In the genomic region with DNA sequence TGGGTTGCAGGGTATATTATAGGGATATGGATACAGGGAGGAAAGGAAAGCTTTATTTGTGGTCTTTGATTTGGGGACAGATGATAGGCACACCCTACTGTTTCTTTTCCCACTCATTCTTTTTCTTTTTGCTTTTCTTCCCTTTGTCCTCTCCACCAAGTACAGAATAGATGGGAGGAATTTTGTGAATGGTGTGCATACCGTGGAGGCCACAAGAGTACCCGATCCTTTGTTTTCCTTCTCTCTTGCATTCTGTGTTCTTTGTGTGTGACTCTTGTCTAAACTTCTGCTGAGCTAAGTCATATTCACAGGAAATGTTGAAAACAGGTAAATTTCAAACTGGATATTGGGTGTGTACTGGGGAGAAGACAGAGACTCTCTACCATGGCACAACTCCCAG, we compare ENCODE assay signal across 27 cellular contexts.
"Had no signal": no experiment of that assay in that cellular context is flagged by ENCODE, and none has a peak within 500 bp of the region (broad histone marks: within the 10 kb centered on the region; RNA-seq: fewer than 3 reads in every experiment).

No MANE protein-coding gene starts in this region.

- H3K4me3 ChIP-seq: left ventricle myocardium inferior, lung, right atrium auricular region, right lobe of liver, smooth muscle cell, stomach, testis, thyroid gland, transverse colon, upper lobe of left lung, vagina had no signal

- H3K79me2 ChIP-seq: parathyroid adenoma had no signal

- H3K4me1 ChIP-seq: left ventricle myocardium inferior, parathyroid adenoma, right atrium auricular region, right lobe of liver, stomach, testis, thyroid gland, transverse colon, upper lobe of left lung, vagina had no signal

- H3K36me3 ChIP-seq: left ventricle myocardium inferior, neutrophil, right atrium auricular region, right lobe of liver, stomach, thyroid gland, transverse colon, upper lobe of left lung, vagina had no signal

- H3K9me3 Mint-ChIP-seq: naive B cell; nephron progenitor cell; stimulated activated naive B cell treated with anti-CD40 and anti-IgM and Interleukin-4, amounts not matched to agents 10 μg/mL and 1 μg/mL and 100 μg/mL, for 72 hours had no signal

- ATAC-seq: natural killer cell; right lobe of liver; stimulated activated naive B cell treated with anti-CD40 and anti-IgM and Interleukin-4, amounts not matched to agents 10 μg/mL and 1 μg/mL and 100 μg/mL, for 72 hours; stimulated activated naive CD8-positive, alpha-beta T cell treated with anti-CD3 and anti-CD28 coated beads, Interleukin-15, Interleukin-2, amounts not matched to agents 100 U/mL and 50 U/mL, for 24 hours had no signal

- H3K9me3 ChIP-seq: neutrophil, right lobe of liver, stomach, testis, thyroid gland, transverse colon, upper lobe of left lung, vagina had no signal

- H3K27ac Mint-ChIP-seq: mesothelial cell of epicardium; natural killer cell; nephron progenitor cell; progenitor cell of endocrine pancreas; stimulated activated naive B cell treated with anti-CD40 and anti-IgM and Interleukin-4, amounts not matched to agents 10 μg/mL and 1 μg/mL and 100 μg/mL, for 72 hours had no signal

- H3K27me3 Mint-ChIP-seq: naive B cell; progenitor cell of endocrine pancreas; stimulated activated naive B cell treated with anti-CD40 and anti-IgM and Interleukin-4, amounts not matched to agents 10 μg/mL and 1 μg/mL and 100 μg/mL, for 72 hours had no signal

- H3K27me3 ChIP-seq: neutrophil, right atrium auricular region, right lobe of liver, stomach, testis, thyroid gland, transverse colon, upper lobe of left lung, vagina had no signal

- H2AFZ ChIP-seq: parathyroid adenoma had no signal

- H3K9ac ChIP-seq: parathyroid adenoma had no signal

- H3K4me1 Mint-ChIP-seq: naive B cell; natural killer cell; nephron progenitor cell; stimulated activated naive B cell treated with anti-CD40 and anti-IgM and Interleukin-4, amounts not matched to agents 10 μg/mL and 1 μg/mL and 100 μg/mL, for 72 hours had no signal

- H3K4me3 Mint-ChIP-seq: mesothelial cell of epicardium; naive B cell; natural killer cell; nephron progenitor cell; stimulated activated naive B cell treated with anti-CD40 and anti-IgM and Interleukin-4, amounts not matched to agents 10 μg/mL and 1 μg/mL and 100 μg/mL, for 72 hours had no signal

- DNase-seq: hypothalamus; islet precursor cell; left ventricle myocardium inferior; mesendoderm; naive B cell; natural killer cell; nephron progenitor cell; occipital lobe; right lobe of liver; stimulated activated CD4-positive, alpha-beta T cell treated with anti-CD3 and anti-CD28 coated beads, Interleukin-15, amount 100 ng/mL, for 24 hours; stimulated activated CD4-positive, alpha-beta T cell treated with anti-CD3 and anti-CD28 coated beads, Interleukin-2, amount 100 ng/mL, for 24 hours; stimulated activated CD4-positive, alpha-beta T cell treated with anti-CD3 and anti-CD28 coated beads, Interleukin-4, amount 100 ng/mL, for 1 hour; stimulated activated naive B cell treated with anti-CD40 and anti-IgM and Interleukin-4, amounts not matched to agents 10 μg/mL and 1 μg/mL and 100 μg/mL, for 72 hours; stimulated activated naive CD8-positive, alpha-beta T cell treated with anti-CD3 and anti-CD28 coated beads, Interleukin-15, Interleukin-2, amounts not matched to agents 100 U/mL and 50 U/mL, for 24 hours; stomach; testis; thyroid gland; transverse colon; upper lobe of left lung had no signal

- H3K4me2 ChIP-seq: smooth muscle cell had no signal

- H3K27ac ChIP-seq: left ventricle myocardium inferior, neutrophil, parathyroid adenoma, right atrium auricular region, right lobe of liver, stomach, testis, thyroid gland, transverse colon, upper lobe of left lung, vagina had no signal

- H3K36me3 Mint-ChIP-seq: mesothelial cell of epicardium; naive B cell; stimulated activated naive B cell treated with anti-CD40 and anti-IgM and Interleukin-4, amounts not matched to agents 10 μg/mL and 1 μg/mL and 100 μg/mL, for 72 hours had no signal
